Comparison of ENCODE assay signal across 9 cellular contexts in the genomic region with DNA sequence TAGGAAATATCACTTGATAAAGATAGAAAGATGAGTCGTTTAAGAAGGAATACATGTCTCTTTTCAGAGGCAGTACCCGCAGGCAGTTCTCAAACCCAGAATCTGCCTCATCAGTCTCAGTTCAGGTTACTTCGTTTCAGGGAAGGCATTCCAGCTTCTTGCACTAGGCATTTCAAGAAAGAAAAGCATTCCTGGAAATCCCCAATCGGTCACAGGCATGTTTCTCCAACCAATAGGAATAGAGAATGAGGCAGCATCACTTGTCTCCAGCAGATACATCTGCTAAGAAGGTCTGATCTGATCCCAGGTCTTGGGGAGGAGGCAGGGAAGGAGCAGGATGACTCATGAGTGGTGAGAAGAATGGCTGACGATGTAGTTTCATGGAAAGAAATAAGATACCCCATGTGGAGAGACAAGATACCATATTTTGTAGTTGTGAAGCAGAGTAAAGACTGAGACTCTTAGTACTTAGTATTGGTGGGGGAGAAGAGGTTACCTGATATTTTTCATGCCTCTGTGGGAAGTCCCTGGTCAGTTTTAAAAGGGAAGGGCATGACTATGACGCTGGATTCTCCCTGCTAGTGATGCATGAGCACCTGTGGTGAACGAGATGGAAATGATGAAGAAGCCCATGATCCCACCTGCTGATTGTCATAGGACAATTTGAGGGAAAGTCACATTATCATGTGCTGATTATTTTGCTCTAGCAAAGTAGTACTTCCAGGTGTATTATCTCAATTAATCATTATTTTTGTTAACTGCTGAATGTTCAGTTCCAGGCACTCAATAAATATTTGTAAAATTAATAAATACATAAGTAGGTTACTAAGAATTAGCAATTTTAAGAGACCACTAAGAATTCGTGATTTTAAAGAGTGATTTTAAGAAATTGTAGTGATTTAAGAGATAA. TPM values are rescaled to one million over a fixed set of nuclear protein-coding genes. Genes with fewer than 3 reads are reported as not detected.
DNase-seq lines count a peak whose midpoint lies in the region; ATAC-seq, FAIRE-seq and TF ChIP-seq lines count a peak whose summit lies in the region.
"Had no signal": no experiment of that assay in that cellular context is flagged by ENCODE, and none has a peak within 500 bp of the region (broad histone marks: within the 10 kb centered on the region; RNA-seq: fewer than 3 reads in every experiment).

No MANE protein-coding gene starts in this region.

- peak; percentile 97 for FAIRE-seq in H1 (lab: Jason Lieb, UNC)

- H3K4me1 ChIP-seq in ACC112 (ENCODE audit: control insufficient read depth, insufficient read depth, low read length, unreplicated experiment) (no peaks in the 10 kb centered on the region), H1 (replicated peaks in 1 of 4; ENCODE audit: control insufficient read depth in 3 of 4, insufficient read depth in 4 of 4, low read length in 3 of 4) (no peaks in the 10 kb centered on the region; a peak in 1 of 7 replicates)
- H3K4me1 ChIP-seq: tibial nerve had no signal

- TF ChIP-seq CTCF in GM13976 (IDR thresholded peaks at IDR 0.05; ENCODE audit: borderline replicate concordance, control extremely low read depth, extremely low read depth, insufficient read depth, missing control alignments) (no peak), H1 (IDR thresholded peaks at IDR 0.05; ENCODE audit: control extremely low read depth in 1 of 3, insufficient read depth in 1 of 3, low read depth in 1 of 3, low read length in 3 of 3) (no peak)

- no peak overlapping the region for H3K4ac ChIP-seq in H1 (replicated peaks; ENCODE audit: insufficient read length, low read depth, low read length)

- H3K79me2 ChIP-seq in ACC112 (ENCODE audit: control insufficient read depth, insufficient read depth, low read length, unreplicated experiment) (no peaks in the 10 kb centered on the region), H1 (ENCODE audit: control insufficient read depth in 1 of 2, insufficient read depth in 2 of 2, low read length in 2 of 2) (no peaks in the 10 kb centered on the region)

- H3K18ac ChIP-seq in H1 (ENCODE audit: extremely low read depth, low read length): no peak overlapping the region

- H2BK15ac ChIP-seq in H1 (ENCODE audit: low read length): no peak overlapping the region

- no peak overlapping the region for H3K23ac ChIP-seq in H1 (ENCODE audit: insufficient read length)

- TF ChIP-seq RAD21 in H1 (IDR thresholded peaks at IDR 0.05 in 1 of 2, conservative IDR thresholded peaks at IDR 0.05 in 1 of 2; ENCODE audit: low read depth in 2 of 2, low read length in 2 of 2): no peak

- H2AFZ ChIP-seq in ACC112 (ENCODE audit: low read length, unreplicated experiment) (no peak overlapping the region), H1 (ENCODE audit: low read length) (peak overlapping the region; percentile 100)

- peak; percentile 92 for ATAC-seq in HG02759 (IDR thresholded peaks at IDR 0.05; ENCODE audit: unreplicated experiment)
- ATAC-seq in memory B cell (ENCODE audit: low read depth): peak; percentile 76
- ATAC-seq in stimulated activated naive CD8-positive, alpha-beta T cell treated with anti-CD3 and anti-CD28 coated beads, Interleukin-15, amount 100 ng/mL, for 72 hours: peak; percentile 91

- H3K4me3 Mint-ChIP-seq in memory B cell: no peak overlapping the region
- H3K4me3 Mint-ChIP-seq in stimulated activated naive CD8-positive, alpha-beta T cell treated with anti-CD3 and anti-CD28 coated beads, Interleukin-15, amount 100 ng/mL, for 72 hours: no peak overlapping the region

- DNase-seq in GM13976 (ENCODE audit: low spot score) (peak; percentile 64), NCI-H1048 (lab: John Stamatoyannopoulos, UW) (peak; percentile 2), H1 (ENCODE audit: low read depth in 1 of 2, low spot score in 2 of 2) (peak; percentile 58 to 68), memory B cell (ENCODE audit: low spot score in 2 of 2) (peak; percentile 57 to 84)
- peak; percentile 41 to 67 for DNase-seq in activated CD4-positive, alpha-beta T cell treated with anti-CD3 and anti-CD28 coated beads for 4 hours
- peak; percentile 35 to 60 for DNase-seq in stimulated activated naive CD8-positive, alpha-beta T cell treated with anti-CD3 and anti-CD28 coated beads, Interleukin-15, amount 100 ng/mL, for 72 hours

- H4K20me1 ChIP-seq in H1 (replicated peaks in 1 of 2; ENCODE audit: control insufficient read depth in 1 of 2, insufficient read depth in 2 of 2, low read length in 2 of 2): no peaks in the 10 kb centered on the region

- H2AK5ac ChIP-seq in H1 (ENCODE audit: low read depth, low read length): no peak overlapping the region

- H3K4me1 Mint-ChIP-seq in memory B cell: peaks cover 26% of the 10 kb centered on the region
- H3K4me1 Mint-ChIP-seq in stimulated activated naive CD8-positive, alpha-beta T cell treated with anti-CD3 and anti-CD28 coated beads, Interleukin-15, amount 100 ng/mL, for 72 hours: no peaks in the 10 kb centered on the region

- peak in 1 of 2 experiments; percentile 40; a peak in 1 of 3 replicates for TF ChIP-seq POLR2A in H1 (IDR thresholded peaks at IDR 0.05; ENCODE audit: control extremely low read depth in 1 of 2, low read depth in 2 of 2, low read length in 2 of 2)

- H3K79me1 ChIP-seq in H1 (ENCODE audit: low read depth, low read length): no peaks in the 10 kb centered on the region

- H3K27me3 ChIP-seq in ACC112 (ENCODE audit: insufficient read depth, low read length) (peaks cover 4% of the 10 kb centered on the region; the same call in 1 of the 2 replicates), H1 (replicated peaks in 1 of 4; ENCODE audit: control insufficient read depth in 3 of 4, extremely low read depth in 1 of 4, insufficient read depth in 3 of 4, low read length in 3 of 4) (no peaks in the 10 kb centered on the region)
- H3K27me3 ChIP-seq: tibial nerve had no signal

- H2BK20ac ChIP-seq in H1 (ENCODE audit: low read length): no peak overlapping the region

- no peak overlapping the region for H3K4me3 ChIP-seq in ACC112 (ENCODE audit: low read depth, low read length)
- H3K4me3 ChIP-seq in H1 (ENCODE audit: extremely low read depth in 1 of 4, insufficient read depth in 2 of 4, low read depth in 3 of 4, low read length in 4 of 4): peak overlapping the region in 2 of 4 experiments; percentile 36 to 47; a peak in 3 of 8 replicates

- H3K27ac Mint-ChIP-seq in memory B cell: no peak overlapping the region
- H3K27ac Mint-ChIP-seq in stimulated activated naive CD8-positive, alpha-beta T cell treated with anti-CD3 and anti-CD28 coated beads, Interleukin-15, amount 100 ng/mL, for 72 hours: no peak overlapping the region

- peak overlapping the region; percentile 7; the same call in 1 of the 2 replicates for H3K27ac ChIP-seq in ACC112 (ENCODE audit: low read depth, low read length)
- H3K27ac ChIP-seq in H1 (ENCODE audit: low read depth, low read length): peak overlapping the region; percentile 75; the same call in 1 of the 2 replicates

- peak overlapping the region; percentile 29; the same call in 1 of the 2 replicates for H2BK12ac ChIP-seq in H1 (ENCODE audit: low read depth, low read length)

- in situ Hi-C loops in GM13976 (cut with MboI; ENCODE audit: low sequenced_read_pairs, unreplicated experiment): no loop called here

- TF ChIP-seq EP300 in H1 (IDR thresholded peaks at IDR 0.05; ENCODE audit: borderline replicate concordance in 1 of 2, low read depth in 2 of 2, low read length in 2 of 2): no peak

- H3K9ac ChIP-seq in H1 (replicated peaks in 1 of 4; ENCODE audit: extremely low read depth in 1 of 4, low read depth in 3 of 4, low read length in 3 of 4): peak overlapping the region in 3 of 4 experiments; percentile 43 to 65 (median 48); a peak in 6 of 7 replicates

- no peaks in the 10 kb centered on the region for H3K23me2 ChIP-seq in H1 (ENCODE audit: low read depth, low read length)

- peak overlapping the region; percentile 43 to 61 for H3K4me2 ChIP-seq in H1 (ENCODE audit: insufficient read depth in 1 of 2, low read depth in 2 of 2, low read length in 2 of 2)

- H3K36me3 Mint-ChIP-seq in memory B cell: peaks cover 6% of the 10 kb centered on the region

- no peak overlapping the region for H4K5ac ChIP-seq in H1 (ENCODE audit: insufficient read length, low read depth, low read length)

- no peak overlapping the region for H3K56ac ChIP-seq in H1 (replicated peaks; ENCODE audit: insufficient read length, low read depth, low read length)

- H3K36me3 ChIP-seq in ACC112 (ENCODE audit: insufficient read depth, low read length) (no peaks in the 10 kb centered on the region), H1 (ENCODE audit: control insufficient read depth in 2 of 4, insufficient read depth in 4 of 4, low read length in 3 of 4) (no peaks in the 10 kb centered on the region)
- H3K36me3 ChIP-seq: tibial nerve had no signal

- H3K14ac ChIP-seq in H1 (ENCODE audit: insufficient read length): no peak overlapping the region

- no peak overlapping the region for H4K8ac ChIP-seq in H1 (ENCODE audit: extremely low read depth, insufficient read depth, low read length)

- 15 to 100% methylated on average over 1 to 8 of the region's 8 CpGs for WGBS in H1 (ENCODE audit: extremely low coverage in 1 of 2, insufficient coverage in 1 of 2, insufficient read length in 1 of 2, insufficient replicate concordance in 2 of 2, low coverage in 1 of 2, low lambda C conversion rate in 2 of 2, missing lambda C conversion rate in 1 of 2), 2 experiments

- H3K9me3 Mint-ChIP-seq in memory B cell: peaks cover 1% of the 10 kb centered on the region
- H3K9me3 Mint-ChIP-seq in stimulated activated naive CD8-positive, alpha-beta T cell treated with anti-CD3 and anti-CD28 coated beads, Interleukin-15, amount 100 ng/mL, for 72 hours: no peaks in the 10 kb centered on the region

- CTCF ChIA-PET in H1 (lab: Charles Lee; ENCODE audit: partially characterized antibody): interaction anchor here (1.0 to 1.1 kb wide), 2 partner anchors 9 to 12 kb away, joined by 3 to 4 read pairs; no protein-coding TSS in a partner anchor

- no peaks in the 10 kb centered on the region for H3K27me3 Mint-ChIP-seq in memory B cell
- no peaks in the 10 kb centered on the region for H3K27me3 Mint-ChIP-seq in stimulated activated naive CD8-positive, alpha-beta T cell treated with anti-CD3 and anti-CD28 coated beads, Interleukin-15, amount 100 ng/mL, for 72 hours

- no peak overlapping the region for H4K91ac ChIP-seq in H1 (replicated peaks; ENCODE audit: insufficient read length, low read length)

- H2BK5ac ChIP-seq in H1 (ENCODE audit: low read depth, low read length): no peak overlapping the region

- H2BK120ac ChIP-seq in H1 (replicated peaks; ENCODE audit: low read depth, low read length): no peak overlapping the region

- POLR2A ChIA-PET in H1 (lab: Charles Lee; ENCODE audit: partially characterized antibody): interaction anchor here (0.7 to 1.0 kb wide), 3 partner anchors 13 to 31 kb away, joined by 4 to 5 read pairs (median 4); no protein-coding TSS in a partner anchor

- no peaks in the 10 kb centered on the region for H3K9me3 ChIP-seq in H1 (ENCODE audit: insufficient read depth in 2 of 2, low read depth in 1 of 2, low read length in 1 of 2)
- H3K9me3 ChIP-seq: tibial nerve had no signal

RNA-seq across cellular contexts. Expression of gene HLA-DRB1, which starts 20.3 kb away (rescaled TPM):
- total RNA-seq in H1 (2021; fragmentation: NEBNext Ultra II Directional; extraction: Animal tissue kit (Norgen Biotek cat#: 25700)): 5.1 and 6.7 TPM in 2 replicates
- polyA plus RNA-seq in H1 (2011; rRNA removed): 7.2 and 7.5 TPM in 2 replicates
- polyA plus RNA-seq in H1 (2011; cell fraction: cytosol; rRNA removed): 7.8 TPM
- polyA plus RNA-seq in H1 (2011; cell fraction: nucleus; rRNA removed): 5.9 TPM
- polyA plus RNA-seq in H1 (2012, experiment 1 of 2): 4.5 to 6.8 TPM (median 5.6 TPM) in 4 replicates
- polyA plus RNA-seq in H1 (2012, experiment 2 of 2): 6.2 TPM
- polyA plus RNA-seq in H1 (2013, experiment 1 of 2): 5.9 TPM
- polyA plus RNA-seq in H1 (2013, experiment 2 of 2): 6.6 TPM
- polyA minus RNA-seq in H1 (2011; rRNA and poly(A)+ RNA removed): 4.3 and 4.8 TPM in 2 replicates
- 2.3 TPM for polyA minus RNA-seq in H1 (2011; cell fraction: cytosol; rRNA and poly(A)+ RNA removed)
- 1.9 TPM for polyA minus RNA-seq in H1 (2011; cell fraction: nucleus; rRNA and poly(A)+ RNA removed)

RNA-seq across cellular contexts. Expression of gene HLA-DQA1, which starts 27.2 kb away (rescaled TPM):
- total RNA-seq in H1 (2021; fragmentation: NEBNext Ultra II Directional; extraction: Animal tissue kit (Norgen Biotek cat#: 25700)): not detected in 2 replicates
- polyA plus RNA-seq in H1 (2011; rRNA removed): 0.12 TPM in 1 of 2 replicates, not detected in the other
- polyA plus RNA-seq in H1 (2011; cell fraction: cytosol; rRNA removed): not detected
- not detected for polyA plus RNA-seq in H1 (2011; cell fraction: nucleus; rRNA removed)
- 0.10 TPM in 1 of 4 replicates, not detected in the others for polyA plus RNA-seq in H1 (2012, experiment 1 of 2)
- not detected for polyA plus RNA-seq in H1 (2012, experiment 2 of 2)
- polyA plus RNA-seq in H1 (2013, experiment 1 of 2): not detected
- polyA plus RNA-seq in H1 (2013, experiment 2 of 2): not detected
- 0.13 TPM in 1 of 2 replicates, not detected in the other for polyA minus RNA-seq in H1 (2011; rRNA and poly(A)+ RNA removed)
- not detected for polyA minus RNA-seq in H1 (2011; cell fraction: cytosol; rRNA and poly(A)+ RNA removed)
- not detected for polyA minus RNA-seq in H1 (2011; cell fraction: nucleus; rRNA and poly(A)+ RNA removed)

RNA-seq across cellular contexts. Expression of gene HLA-DQB1, which starts 56.5 kb away (rescaled TPM):
- total RNA-seq in H1 (2021; fragmentation: NEBNext Ultra II Directional; extraction: Animal tissue kit (Norgen Biotek cat#: 25700)): 1.2 and 1.4 TPM in 2 replicates
- 5.2 and 5.5 TPM in 2 replicates for polyA plus RNA-seq in H1 (2011; rRNA removed)
- polyA plus RNA-seq in H1 (2011; cell fraction: cytosol; rRNA removed): 3.2 TPM
- polyA plus RNA-seq in H1 (2011; cell fraction: nucleus; rRNA removed): 3.9 TPM
- 0.30 to 3.8 TPM (median 2.3 TPM) in 4 replicates for polyA plus RNA-seq in H1 (2012, experiment 1 of 2)
- polyA plus RNA-seq in H1 (2012, experiment 2 of 2): 1.2 TPM
- 2.0 TPM for polyA plus RNA-seq in H1 (2013, experiment 1 of 2)
- polyA plus RNA-seq in H1 (2013, experiment 2 of 2): 1.9 TPM
- 1.4 and 1.5 TPM in 2 replicates for polyA minus RNA-seq in H1 (2011; rRNA and poly(A)+ RNA removed)
- polyA minus RNA-seq in H1 (2011; cell fraction: cytosol; rRNA and poly(A)+ RNA removed): 4.3 TPM
- 0.70 TPM for polyA minus RNA-seq in H1 (2011; cell fraction: nucleus; rRNA and poly(A)+ RNA removed)

Comparison
In these comparisons a context has a peak if more than half of its experiments do, and no peak if none do; other contexts are left out.
1. DNase-seq: peak in every context shown above with its lines; median percentile 70 in memory B cell; 64 in GM13976; 63 in H1; 54 in activated CD4-positive, alpha-beta T cell treated with anti-CD3 and anti-CD28 coated beads for 4 hours; 48 in stimulated activated naive CD8-positive, alpha-beta T cell treated with anti-CD3 and anti-CD28 coated beads, Interleukin-15, amount 100 ng/mL, for 72 hours; 2 in NCI-H1048.